Comparison of ENCODE assay signal across 22 cellular contexts in the genomic region with DNA sequence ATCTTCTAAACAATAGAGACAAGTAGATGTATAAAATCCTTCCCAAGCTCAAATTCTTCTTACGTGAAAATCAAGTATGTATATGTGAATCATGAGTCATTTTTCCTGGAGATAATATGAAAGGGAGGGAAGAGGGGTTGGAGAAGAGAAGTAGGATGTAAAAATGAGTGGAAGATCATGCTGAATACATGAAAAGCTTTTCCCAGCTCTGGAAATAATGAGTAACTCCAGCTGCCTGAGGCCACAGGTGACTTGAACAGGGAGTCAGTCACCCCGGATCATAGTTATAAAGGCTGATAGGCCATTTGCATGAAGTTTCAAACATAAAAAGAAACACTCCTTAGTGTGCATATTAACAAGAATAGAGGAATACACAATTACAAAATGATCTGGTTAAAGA.
"Had no signal": no experiment of that assay in that cellular context is flagged by ENCODE, and none has a peak within 500 bp of the region (broad histone marks: within the 10 kb centered on the region; RNA-seq: fewer than 3 reads in every experiment).

No MANE protein-coding gene starts in this region.

- H3K4me2 ChIP-seq: hepatocyte had no signal

- H2AFZ ChIP-seq: hepatocyte had no signal

- FAIRE-seq: endometrium, small intestine, urothelium cell line had no signal

- DNase-seq: effector memory CD8-positive, alpha-beta T cell; esophagus squamous epithelium; heart left ventricle; left cardiac atrium; left ventricle myocardium superior; lower lobe of right lung; natural killer cell; occipital lobe; ovary; right lobe of liver; small intestine; stimulated activated CD4-positive, alpha-beta T cell treated with anti-CD3 and anti-CD28 coated beads, Interleukin-15, amount 100 ng/mL, for 24 hours; stimulated activated CD4-positive, alpha-beta T cell treated with anti-CD3 and anti-CD28 coated beads, Interleukin-2, amount 100 ng/mL, for 48 hours; stimulated activated naive B cell treated with anti-CD40 and anti-IgM and Interleukin-4, amounts not matched to agents 10 μg/mL and 1 μg/mL and 100 μg/mL, for 72 hours; upper lobe of left lung had no signal

- H3K27ac ChIP-seq: coronary artery, esophagus squamous epithelium, gastroesophageal sphincter, heart left ventricle, hepatocyte, lower lobe of right lung, ovary, right lobe of liver, thoracic aorta, tibial nerve, upper lobe of left lung had no signal

- H3K36me3 ChIP-seq: esophagus squamous epithelium, gastroesophageal sphincter, heart left ventricle, lower lobe of right lung, ovary, right lobe of liver, thoracic aorta, tibial nerve, upper lobe of left lung had no signal

- H3K4me1 ChIP-seq: esophagus squamous epithelium, gastroesophageal sphincter, heart left ventricle, lower lobe of right lung, right lobe of liver, tibial nerve, upper lobe of left lung had no signal

- H3K27me3 ChIP-seq: esophagus squamous epithelium, gastroesophageal sphincter, heart left ventricle, hepatocyte, ovary, right lobe of liver, tibial nerve, upper lobe of left lung had no signal

- H3K9me3 ChIP-seq: esophagus squamous epithelium, gastroesophageal sphincter, lower lobe of right lung, ovary, right lobe of liver, thoracic aorta, upper lobe of left lung had no signal

- H3K79me2 ChIP-seq: hepatocyte had no signal

- ATAC-seq: effector memory CD8-positive, alpha-beta T cell; gastroesophageal sphincter; heart left ventricle; left cardiac atrium; left ventricle myocardium superior; lower lobe of right lung; natural killer cell; right lobe of liver; stimulated activated naive B cell treated with anti-CD40 and anti-IgM and Interleukin-4, amounts not matched to agents 10 μg/mL and 1 μg/mL and 100 μg/mL, for 72 hours had no signal

- H3K4me3 ChIP-seq: coronary artery, esophagus squamous epithelium, gastroesophageal sphincter, heart left ventricle, hepatocyte, lower lobe of right lung, ovary, right lobe of liver, thoracic aorta, tibial nerve, upper lobe of left lung had no signal
